In genomic region chr4:23947826-23948225, GRCh38 we compare ENCODE assay signal across 27 cellular contexts. TPM values are rescaled to one million over a fixed set of nuclear protein-coding genes. Genes with fewer than 3 reads are reported as not detected.
"Had no signal": no experiment of that assay in that cellular context is flagged by ENCODE, and none has a peak within 500 bp of the region (broad histone marks: within the 10 kb centered on the region; RNA-seq: fewer than 3 reads in every experiment).

No MANE protein-coding gene starts in this region.

- H3K9me3 ChIP-seq: adrenal gland, body of pancreas, breast epithelium had no signal

- ATAC-seq: activated CD4-positive, alpha-beta T cell treated with anti-CD3 and anti-CD28 coated beads for 36 hours; activated CD8-positive, alpha-beta memory T cell treated with anti-CD3 and anti-CD28 coated beads, Interleukin-2, amount 10 ng/mL, durations not matched to agents 7 days and 5 days; activated CD8-positive, alpha-beta T cell treated with anti-CD3 and anti-CD28 coated beads, Interleukin-2, amount 10 ng/mL, durations not matched to agents 7 days and 5 days; activated naive CD8-positive, alpha-beta T cell treated with anti-CD3 and anti-CD28 coated beads, Interleukin-2, amount 50 U/mL, for 24 hours; body of pancreas; esophagus mucosa had no signal

- H3K4me3 ChIP-seq: adrenal gland, body of pancreas, breast epithelium had no signal

- H3K27me3 ChIP-seq: adrenal gland, body of pancreas, breast epithelium had no signal

- H3K27ac ChIP-seq: adrenal gland, body of pancreas, breast epithelium had no signal

- H3K36me3 ChIP-seq: adrenal gland, breast epithelium had no signal

- DNase-seq: activated CD4-positive, alpha-beta memory T cell treated with anti-CD3 and anti-CD28 coated beads for 36 hours; activated CD4-positive, alpha-beta T cell treated with anti-CD3 and anti-CD28 coated beads for 36 hours; activated CD4-positive, alpha-beta T cell treated with anti-CD3 and anti-CD28 coated beads, Interleukin-2, amount 10 ng/mL, durations not matched to agents 24 days and 14 days; activated CD4-positive, CD25-positive, alpha-beta regulatory T cell; activated CD4-positive, CD25-positive, alpha-beta regulatory T cell treated with anti-CD3 and anti-CD28 coated beads, Interleukin-2, amount 50 U/mL, for 72 hours; activated CD8-positive, alpha-beta memory T cell treated with anti-CD3 and anti-CD28 coated beads, Interleukin-2, amount 10 ng/mL, durations not matched to agents 7 days and 5 days; activated CD8-positive, alpha-beta memory T cell treated with anti-CD3 and anti-CD28 coated beads, Interleukin-2, amount 50 U/mL, for 4 hours; activated CD8-positive, alpha-beta T cell treated with anti-CD3 and anti-CD28 coated beads, Interleukin-2, amount 10 ng/mL, durations not matched to agents 7 days and 5 days; activated effector memory CD4-positive, alpha-beta T cell treated with anti-CD3 and anti-CD28 coated beads, Interleukin-2, amount 50 U/mL, for 16 hours; activated naive CD4-positive, alpha-beta T cell treated with anti-CD3 and anti-CD28 coated beads for 36 hours; activated naive CD8-positive, alpha-beta T cell treated with anti-CD3 and anti-CD28 coated beads for 36 hours; activated naive CD8-positive, alpha-beta T cell treated with anti-CD3 and anti-CD28 coated beads, Interleukin-2, amount 50 U/mL, for 24 hours; activated T-cell treated with anti-CD3 and anti-CD28 coated beads, Interleukin-2, amount 50 U/mL, for 1 hour; activated T-cell treated with anti-CD3 and anti-CD28 coated beads, Interleukin-2, amount 50 U/mL, for 48 hours; adrenal gland; amygdala; aorta; body of pancreas; effector CD8-positive, alpha-beta T cell; foreskin fibroblast; T-helper 2 cell had no signal

- H3K4me1 ChIP-seq: body of pancreas, breast epithelium had no signal

RNA-seq across cellular contexts. Expression of gene PPARGC1A, which starts 58.0 kb away (rescaled TPM):
- total RNA-seq: activated CD4-positive, alpha-beta memory T cell treated with anti-CD3 and anti-CD28 coated beads for 36 hours; activated CD4-positive, alpha-beta T cell treated with anti-CD3 and anti-CD28 coated beads for 36 hours; activated CD4-positive, alpha-beta T cell treated with anti-CD3 and anti-CD28 coated beads, Interleukin-2, amount 10 ng/mL, durations not matched to agents 24 days and 14 days; activated CD8-positive, alpha-beta memory T cell treated with anti-CD3 and anti-CD28 coated beads for 36 hours; activated CD8-positive, alpha-beta memory T cell treated with anti-CD3 and anti-CD28 coated beads, Interleukin-2, amount 10 ng/mL, durations not matched to agents 7 days and 5 days; activated CD8-positive, alpha-beta T cell treated with anti-CD3 and anti-CD28 coated beads, Interleukin-2, amount 10 ng/mL, durations not matched to agents 7 days and 5 days; activated naive CD4-positive, alpha-beta T cell treated with anti-CD3 and anti-CD28 coated beads for 36 hours; activated naive CD8-positive, alpha-beta T cell treated with anti-CD3 and anti-CD28 coated beads for 36 hours; activated T-helper 1 cell treated with anti-CD3 and anti-CD28 coated beads, Interleukin-12 subunit alpha, Interleukin-12 subunit beta, Interleukin-2, Interleukin-4 antibody, amounts not matched to agents 30 ng/mL and 10 ng/mL and 1 ng/mL, durations not matched to agents 14 hours and 24 hours and 36 hours; activated T-helper 2 cell treated with anti-CD3 and anti-CD28 coated beads, Interferon-gamma antibody, Interleukin-2, Interleukin-4, amounts not matched to agents 10 μg/mL and 5 μg/mL and 100 μg/mL, durations not matched to agents 14 hours and 24 hours and 36 hours; T-helper 1 cell treated with Interleukin-12 subunit alpha and Interleukin-12 subunit beta and Interleukin-4 antibody, amounts not matched to agents 30 ng/mL and 1 ng/mL, for 36 hours had no signal
